In genomic region chr4:180706766-180707165, GRCh38 we compare ENCODE assay signal across 2 cellular contexts.
TF ChIP-seq lines count a peak whose summit lies in the region.

No MANE protein-coding gene starts in this region.

TF ChIP-seq in HCT116, 20 proteins besides CTCF, POLR2A, EP300 and RAD21 (continued from another document):
- no peak for TF ChIP-seq ZBTB33 (IDR thresholded peaks at IDR 0.05; ENCODE audit: extremely low read depth, insufficient replicate concordance, low read length)

TF ChIP-seq in GM12878, 131 proteins besides CTCF, POLR2A, EP300 and RAD21 (continued from another document):
- TF ChIP-seq CEBPZ (IDR thresholded peaks at IDR 0.05; ENCODE audit: low read depth, low read length) (no peak), SPI1 (IDR thresholded peaks at IDR 0.05; ENCODE audit: borderline replicate concordance, insufficient read depth, low read depth, low read length) (no peak), FOXK2 (IDR thresholded peaks at IDR 0.05) (no peak), ZNF622 (IDR thresholded peaks at IDR 0.05) (no peak), JUND (IDR thresholded peaks at IDR 0.05; ENCODE audit: low read depth, low read length) (no peak), BHLHE40 (IDR thresholded peaks at IDR 0.05; ENCODE audit: borderline replicate concordance in 1 of 2, low read depth in 2 of 2, low read length in 1 of 2) (no peak), ATF3 (IDR thresholded peaks at IDR 0.05; ENCODE audit: borderline replicate concordance, extremely low read depth, low read depth, low read length) (no peak), GATAD2B (conservative IDR thresholded peaks at IDR 0.05; ENCODE audit: low read depth) (no peak), REST (IDR thresholded peaks at IDR 0.05; ENCODE audit: low read depth, low read length) (no peak), RBBP5 (conservative IDR thresholded peaks at IDR 0.05) (no peak), NBN (IDR thresholded peaks at IDR 0.05) (no peak)
